In genomic region chr12:113093409-113094101, GRCh38 we compare ENCODE assay signal across 1 cellular context.
TF ChIP-seq lines count a peak whose summit lies in the region.

No MANE protein-coding gene starts in this region.

TF ChIP-seq in GM23338, 12 proteins besides CTCF, POLR2A, EP300 and RAD21:
- no peak for TF ChIP-seq REST (IDR thresholded peaks at IDR 0.05; ENCODE audit: unreplicated experiment)
